8 cellular contexts compared by ENCODE assay signal in the genomic region with DNA sequence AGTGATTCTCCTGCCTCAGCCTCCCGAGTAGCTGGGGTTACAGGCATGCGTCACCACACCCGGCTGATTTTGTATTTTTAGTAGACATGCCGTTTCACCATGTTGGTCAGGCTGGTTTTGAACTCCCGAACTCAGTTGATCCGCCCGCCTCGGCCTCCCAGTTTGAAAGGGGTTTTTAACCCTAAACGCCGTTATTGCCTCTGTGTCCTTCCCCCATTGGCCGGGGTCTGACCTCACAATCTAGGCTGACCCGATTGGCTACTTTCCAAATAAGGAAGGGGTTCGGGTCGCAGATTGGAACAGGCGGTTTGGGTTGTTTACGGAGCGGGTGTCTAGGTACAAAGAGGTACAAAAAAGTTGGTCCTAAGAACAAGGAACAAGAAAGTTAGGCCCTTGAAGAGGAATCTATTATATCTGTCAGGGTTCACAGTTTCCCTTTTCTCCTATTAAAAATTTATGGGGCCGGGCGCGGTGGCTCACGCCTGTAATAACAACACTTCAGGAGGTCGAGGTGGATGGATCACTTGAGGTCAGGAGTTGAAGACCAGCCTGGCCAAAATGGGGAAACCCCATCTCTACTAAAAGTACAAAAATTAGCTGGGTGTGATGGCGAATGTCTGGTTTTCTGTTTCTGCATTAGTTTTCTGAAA. TPM values are rescaled to one million over a fixed set of nuclear protein-coding genes. Genes with fewer than 3 reads are reported as not detected.
DNase-seq lines count a peak whose midpoint lies in the region; ATAC-seq and TF ChIP-seq lines count a peak whose summit lies in the region.

No MANE protein-coding gene starts in this region.

- H3K27ac Mint-ChIP-seq in nephron: peak overlapping the region; percentile 100

- TF ChIP-seq CTCF in esophagus muscularis mucosa (IDR thresholded peaks at IDR 0.05): no peak
- TF ChIP-seq CTCF in nephron (IDR thresholded peaks at IDR 0.05; ENCODE audit: unreplicated experiment in 3 of 3): no peak
- no peak for TF ChIP-seq CTCF in upper lobe of left lung (IDR thresholded peaks at IDR 0.05)

- TF ChIP-seq EP300 in esophagus muscularis mucosa (IDR thresholded peaks at IDR 0.05): no peak
- no peak for TF ChIP-seq EP300 in upper lobe of left lung (IDR thresholded peaks at IDR 0.05)

- H3K27me3 ChIP-seq in esophagus muscularis mucosa: no peaks in the 10 kb centered on the region
- H3K27me3 ChIP-seq in upper lobe of left lung: no peaks in the 10 kb centered on the region

- TF ChIP-seq POLR2A in esophagus muscularis mucosa (IDR thresholded peaks at IDR 0.05; ENCODE audit: low read depth) (no peak), upper lobe of left lung (IDR thresholded peaks at IDR 0.05) (no peak)

- H3K4me1 ChIP-seq in esophagus muscularis mucosa: peaks cover 29 to 50% (median 42%) of the 10 kb centered on the region in 4 donors
- peaks cover 6 to 16% (median 12%) of the 10 kb centered on the region in 4 donors for H3K4me1 ChIP-seq in upper lobe of left lung

- no peaks in the 10 kb centered on the region for H3K27me3 Mint-ChIP-seq in nephron (ENCODE audit: low read depth)

- H3K9me3 Mint-ChIP-seq in nephron: peaks cover 58% of the 10 kb centered on the region

- peak in 1 of 2 donors; percentile 1 for ATAC-seq in upper lobe of left lung (ENCODE audit: low FRiP score in 2 of 2)
- ATAC-seq in GM21381 (IDR thresholded peaks at IDR 0.05; ENCODE audit: unreplicated experiment): no peak

- H3K36me3 Mint-ChIP-seq in nephron (ENCODE audit: low read depth): peaks cover 73% of the 10 kb centered on the region

- intact Hi-C loops in esophagus muscularis mucosa (cut with DNase I): loop anchor here (5.0 kb wide), 2 partner anchors 36 to 44 kb away; partner anchors contain the start of genes ZNF506 and ZNF93

- H3K9me3 ChIP-seq in esophagus muscularis mucosa: no peaks in the 10 kb centered on the region
- peaks cover 0 to 15% (median 8%) of the 10 kb centered on the region in 4 donors for H3K9me3 ChIP-seq in upper lobe of left lung

- H3K4me3 Mint-ChIP-seq in nephron: peak overlapping the region; percentile 99 to 100 (median 100)

- H3K36me3 ChIP-seq in esophagus muscularis mucosa: no peaks in the 10 kb centered on the region
- H3K36me3 ChIP-seq in upper lobe of left lung: peaks cover 0 to 3% (median 0%) of the 10 kb centered on the region in 4 donors

- peak overlapping the region; percentile 85 to 96 (median 91) for H3K27ac ChIP-seq in esophagus muscularis mucosa (replicated peaks in 1 of 4)
- H3K27ac ChIP-seq in upper lobe of left lung: peak overlapping the region; percentile 78 to 96 (median 90)

- WGBS in esophagus muscularis mucosa: 1% methylated on average over 23 of the region's 23 CpGs
- 4 to 11% methylated on average over 23 of the region's 23 CpGs for WGBS in upper lobe of left lung, 2 donors

- no peaks in the 10 kb centered on the region for H3K4me1 Mint-ChIP-seq in nephron

- H3K4me3 ChIP-seq in esophagus muscularis mucosa (peak overlapping the region; percentile 64 to 82 (median 72)), upper lobe of left lung (peak overlapping the region; percentile 31 to 85 (median 69))

- DNase-seq in Daoy (ENCODE audit: low read depth): peak; percentile 6
- peak; percentile 57 for DNase-seq in NCI-H146 (lab: John Stamatoyannopoulos, UW)
- DNase-seq in activated CD8-positive, alpha-beta memory T cell treated with anti-CD3 and anti-CD28 coated beads, Interleukin-2, amount 50 U/mL, for 48 hours: peak; percentile 68
- no peak for DNase-seq in esophagus muscularis mucosa (ENCODE audit: extremely low spot score)
- DNase-seq in upper lobe of left lung: peak in 1 of 2 donors; percentile 39
- no peak for DNase-seq in NCI-H128 (lab: John Stamatoyannopoulos, UW; ENCODE audit: unreplicated experiment)

RNA-seq across cellular contexts. Expression of gene ZNF253, which starts 1.0 kb away (rescaled TPM):
- total RNA-seq in Daoy (2014; rRNA removed; shearing (Covaris generic)): 3.9 and 5.1 TPM in 2 replicates
- total RNA-seq in esophagus muscularis mucosa: 1 to 10 TPM; 5.1 to 7.1 (median 6.1) TPM
- 10 to 100 TPM in 2 of 6 donors, 1 to 10 TPM in 4; 5.0 to 15.8 (median 7.9) TPM for total RNA-seq in upper lobe of left lung

RNA-seq across cellular contexts. Expression of gene ZNF93, which starts 34.0 kb away (rescaled TPM):
- total RNA-seq in Daoy (2014; rRNA removed; shearing (Covaris generic)): 29.1 and 33.4 TPM in 2 replicates
- total RNA-seq in esophagus muscularis mucosa (1 to 10 TPM; 1.2 to 4.1 (median 2.1) TPM), upper lobe of left lung (1 to 10 TPM; 2.9 to 7.3 (median 3.9) TPM)

RNA-seq across cellular contexts. Expression of gene ZNF506, which starts 45.2 kb away (rescaled TPM):
- 18.5 and 18.6 TPM in 2 replicates for total RNA-seq in Daoy (2014; rRNA removed; shearing (Covaris generic))
- total RNA-seq in esophagus muscularis mucosa (10 to 100 TPM; 18.5 to 24.1 (median 20.6) TPM), upper lobe of left lung (10 to 100 TPM; 13.2 to 47.1 (median 19.1) TPM)

Comparison
In these comparisons a context has a peak if more than half of its experiments do, and no peak if none do; other contexts are left out.
1. DNase-seq: peak in Daoy (single experiment), NCI-H146 (single experiment) and activated CD8-positive, alpha-beta memory T cell treated with anti-CD3 and anti-CD28 coated beads, Interleukin-2, amount 50 U/mL, for 48 hours (single experiment); none in esophagus muscularis mucosa (single experiment) and NCI-H128 (single experiment).